In the genomic region with DNA sequence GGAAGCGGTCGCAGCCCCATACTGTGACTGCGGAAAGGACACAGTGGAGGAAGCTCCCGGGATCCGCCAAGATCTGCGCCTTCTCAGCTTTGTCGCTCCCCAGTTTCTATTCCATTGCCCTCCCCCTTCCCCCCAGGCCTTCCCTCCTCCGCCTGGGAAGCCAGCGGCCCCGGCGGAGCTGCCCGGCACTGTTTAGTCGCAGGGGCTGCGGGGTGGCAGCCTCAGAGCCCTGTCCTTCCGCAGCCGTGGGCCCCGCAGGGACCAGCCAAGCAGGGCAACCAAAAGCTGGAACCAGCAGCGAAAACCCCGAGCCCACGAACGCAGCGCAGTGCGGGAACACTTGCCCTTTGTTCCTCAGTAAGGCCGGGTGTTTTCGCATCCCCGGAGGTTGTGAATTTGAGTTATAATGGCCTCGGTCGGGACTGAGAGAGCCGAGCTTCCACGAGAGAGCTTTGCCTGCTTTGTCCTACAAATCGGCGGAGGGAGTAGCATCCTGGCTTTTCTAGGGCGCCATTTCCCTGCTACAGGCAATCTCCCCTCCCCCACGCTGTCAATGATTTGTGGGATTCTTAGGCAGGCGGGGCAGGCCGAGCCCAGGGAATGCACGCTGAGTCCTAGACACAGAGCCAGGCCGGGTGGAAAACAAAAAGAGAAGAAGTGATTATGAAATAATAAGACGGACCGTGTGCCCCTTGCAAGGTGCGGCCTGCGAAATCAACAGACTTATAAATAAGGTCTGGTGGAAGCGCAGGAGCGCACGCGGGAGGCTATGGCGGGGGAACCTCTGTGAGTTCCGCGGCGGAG, we compare ENCODE assay signal across 8 cellular contexts. TPM values are rescaled to one million over a fixed set of nuclear protein-coding genes. Genes with fewer than 3 reads are reported as not detected.
A peak's percentile ranks its signal among the peaks of the same experiment; 100 is the strongest.
DNase-seq lines count a peak whose midpoint lies in the region; ATAC-seq and TF ChIP-seq lines count a peak whose summit lies in the region.

No MANE protein-coding gene starts in this region.

- H3K4me1 Mint-ChIP-seq in Caco-2 (ENCODE audit: low read depth, unreplicated experiment) (peaks cover 7% of the 10 kb centered on the region), glutamatergic neuron (ENCODE audit: low read depth, unreplicated experiment) (peaks cover 19% of the 10 kb centered on the region)
- peaks cover 55% of the 10 kb centered on the region for H3K4me1 Mint-ChIP-seq in activated T-cell treated with anti-CD3 and anti-CD28 coated beads, Interleukin-2, amount 50 U/mL, for 72 hours (ENCODE audit: low read depth)

- H3K27me3 Mint-ChIP-seq in Caco-2 (ENCODE audit: insufficient read depth, unreplicated experiment) (peaks cover 6% of the 10 kb centered on the region), glutamatergic neuron (ENCODE audit: unreplicated experiment) (peaks cover 41% of the 10 kb centered on the region)
- peaks cover 93% of the 10 kb centered on the region for H3K27me3 Mint-ChIP-seq in activated T-cell treated with anti-CD3 and anti-CD28 coated beads, Interleukin-2, amount 50 U/mL, for 72 hours (ENCODE audit: low read depth)

- H3K4me1 ChIP-seq in Caco-2 (peaks cover 6% of the 10 kb centered on the region), neuron (ENCODE audit: insufficient read depth, low read length) (peaks cover 31% of the 10 kb centered on the region)

- CTCF ChIA-PET in Caco-2 (lab: Charles Lee) = interaction anchor here (0.7 to 2.7 kb wide), 6 partner anchors 9 to 74 kb away, joined by 3 to 10 read pairs (median 3); a partner anchor contains a TSS

- TF ChIP-seq CTCF in Caco-2 (IDR thresholded peaks at IDR 0.05; ENCODE audit: insufficient read depth in 1 of 2, low read depth in 1 of 2, low read length in 1 of 2, severe bottlenecking in 1 of 2, unreplicated experiment in 1 of 2) = no peak
- TF ChIP-seq CTCF in glutamatergic neuron (IDR thresholded peaks at IDR 0.05; ENCODE audit: partially characterized antibody, unreplicated experiment) = no peak

- no peaks in the 10 kb centered on the region for H3K9me3 ChIP-seq in Caco-2
- no peaks in the 10 kb centered on the region for H3K9me3 ChIP-seq in neuron (ENCODE audit: low read length)

- H2AFZ ChIP-seq in neuron (ENCODE audit: low read depth, low read length) = peak overlapping the region; percentile 49

- H3K27me3 ChIP-seq in Caco-2 (replicated peaks; ENCODE audit: control insufficient read depth, insufficient read depth, low read length) (no peaks in the 10 kb centered on the region), neuron (ENCODE audit: insufficient read depth, low read length) (no peaks in the 10 kb centered on the region)

- intact Hi-C loops in Caco-2 (cut with micrococcal nuclease; ENCODE audit: unreplicated experiment) = loop anchor here (1.0 kb wide), 1 partner anchor 16 kb away; no protein-coding TSS in a partner anchor

- POLR2A ChIA-PET in Caco-2 (lab: Charles Lee) = interaction anchor here (0.5 to 1.1 kb wide), 4 partner anchors 16 to 557 kb away, joined by 3 to 7 read pairs (median 4); no protein-coding TSS in a partner anchor

- H3K36me3 Mint-ChIP-seq in Caco-2 (ENCODE audit: insufficient read depth, unreplicated experiment) (peaks cover 22% of the 10 kb centered on the region), glutamatergic neuron (ENCODE audit: unreplicated experiment) (peaks cover 6% of the 10 kb centered on the region)
- H3K36me3 Mint-ChIP-seq in activated T-cell treated with anti-CD3 and anti-CD28 coated beads, Interleukin-2, amount 50 U/mL, for 72 hours (ENCODE audit: insufficient read depth in 2 of 2) = peaks cover 0 to 2% of the 10 kb centered on the region in 2 donors

- ATAC-seq in activated T-cell treated with anti-CD3 and anti-CD28 coated beads, Interleukin-2, amount 50 U/mL, for 72 hours (replicated peaks in 1 of 2) = no peak
- ATAC-seq in GM18517 (IDR thresholded peaks at IDR 0.05; ENCODE audit: unreplicated experiment) = no peak
- ATAC-seq in GM19452 (IDR thresholded peaks at IDR 0.05; ENCODE audit: unreplicated experiment) = no peak
- no peak for ATAC-seq in GM19455 (IDR thresholded peaks at IDR 0.05; ENCODE audit: unreplicated experiment)

- H3K27ac Mint-ChIP-seq in Caco-2 (ENCODE audit: unreplicated experiment) (peak overlapping the region; percentile 51), glutamatergic neuron (ENCODE audit: unreplicated experiment) (peak overlapping the region; percentile 100)
- H3K27ac Mint-ChIP-seq in activated T-cell treated with anti-CD3 and anti-CD28 coated beads, Interleukin-2, amount 50 U/mL, for 72 hours = no peak overlapping the region

- BruUV-seq in Caco-2 (replicated peaks; lab: Mats Ljungman, UMichigan) = no TSS peak

- H3K36me3 ChIP-seq in Caco-2 (ENCODE audit: control insufficient read depth, insufficient read depth, low read length) (no peaks in the 10 kb centered on the region), neuron (ENCODE audit: insufficient read depth, low read length) (peaks cover 5% of the 10 kb centered on the region)

- peak overlapping the region; percentile 81 for H3K4me3 Mint-ChIP-seq in Caco-2 (ENCODE audit: unreplicated experiment)
- peak overlapping the region; percentile 60 to 76 for H3K4me3 Mint-ChIP-seq in activated T-cell treated with anti-CD3 and anti-CD28 coated beads, Interleukin-2, amount 50 U/mL, for 72 hours
- H3K4me3 Mint-ChIP-seq in glutamatergic neuron (ENCODE audit: unreplicated experiment) = peak overlapping the region; percentile 98

- DNase-seq in Caco-2 (peak; percentile 87 to 91), NCI-H1436 (lab: John Stamatoyannopoulos, UW) (peak; percentile 78), glutamatergic neuron (peak; percentile 86)
- DNase-seq in activated T-cell treated with anti-CD3 and anti-CD28 coated beads, Interleukin-2, amount 50 U/mL, for 72 hours = no peak

- H3K4me3 ChIP-seq in Caco-2 (ENCODE audit: low read depth, low read length) (peak overlapping the region; percentile 45), neuron (ENCODE audit: low read length) (peak overlapping the region; percentile 98)

- H3K9me3 Mint-ChIP-seq in Caco-2 (ENCODE audit: unreplicated experiment) (no peaks in the 10 kb centered on the region), glutamatergic neuron (ENCODE audit: unreplicated experiment) (peaks cover 41% of the 10 kb centered on the region)
- H3K9me3 Mint-ChIP-seq in activated T-cell treated with anti-CD3 and anti-CD28 coated beads, Interleukin-2, amount 50 U/mL, for 72 hours = no peaks in the 10 kb centered on the region

RNA-seq across cellular contexts. Expression of a gene that starts 4.0 kb away (rescaled TPM):
- 143 and 150 TPM in 2 replicates for total RNA-seq in Caco-2 (2022)
- under 1 TPM in 1 of 2 donors, not detected in 1; 0.35 TPM for total RNA-seq in activated T-cell treated with anti-CD3 and anti-CD28 coated beads, Interleukin-2, amount 50 U/mL, for 72 hours
- 1,777 TPM for total RNA-seq in glutamatergic neuron (ENCODE audit: unreplicated experiment)

RNA-seq across cellular contexts. Expression of a gene that starts 27.3 kb away (rescaled TPM):
- 20.9 and 21.3 TPM in 2 replicates for total RNA-seq in Caco-2 (2022)
- 10 to 100 TPM; 21.8 to 29.1 TPM for total RNA-seq in activated T-cell treated with anti-CD3 and anti-CD28 coated beads, Interleukin-2, amount 50 U/mL, for 72 hours
- total RNA-seq in glutamatergic neuron (ENCODE audit: unreplicated experiment) = 37.2 TPM

Comparison
In these comparisons a context has a peak if more than half of its experiments do, and no peak if none do; other contexts are left out.
1. DNase-seq: peak in Caco-2 (2 of 2), NCI-H1436 (single experiment) and glutamatergic neuron (single experiment); none in activated T-cell treated with anti-CD3 and anti-CD28 coated beads, Interleukin-2, amount 50 U/mL, for 72 hours (0 of 2).
2. RNA of a gene that starts 4.0 kb away (total RNA-seq): 1,777 TPM in glutamatergic neuron (single experiment) and 143 to 150 TPM in Caco-2; 0.35 TPM in activated T-cell treated with anti-CD3 and anti-CD28 coated beads, Interleukin-2, amount 50 U/mL, for 72 hours; every median in the first group is over 100 times any median in the second.
3. Peak in every context shown above with its lines, with median percentiles within 50 percentile points of each other: H3K4me3 Mint-ChIP-seq.